ENCODE assay signal across 9 cellular contexts in the genomic region with DNA sequence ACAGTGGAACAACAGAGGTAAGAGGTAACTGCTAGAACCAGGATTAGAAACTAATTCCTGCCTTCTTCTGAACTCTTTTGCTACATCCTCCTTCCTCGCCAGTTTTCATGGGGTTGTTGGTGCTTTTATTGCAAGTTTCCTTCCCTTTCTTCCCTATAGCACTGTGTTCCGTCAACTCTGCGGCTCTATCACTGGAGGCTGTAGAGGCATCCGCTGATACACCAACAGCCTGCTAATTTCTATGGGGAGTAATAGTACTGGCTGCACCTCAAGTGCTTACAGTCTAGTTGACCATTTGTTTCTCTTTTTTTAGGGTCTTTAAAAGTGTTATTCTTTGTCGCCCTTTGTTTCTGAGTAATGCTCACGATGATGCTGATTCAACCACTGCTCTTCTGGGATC. TPM values are rescaled to one million over a fixed set of nuclear protein-coding genes. Genes with fewer than 3 reads are reported as not detected.
DNase-seq lines count a peak whose midpoint lies in the region; ATAC-seq and TF ChIP-seq lines count a peak whose summit lies in the region.
"Had no signal": no experiment of that assay in that cellular context is flagged by ENCODE, and none has a peak within 500 bp of the region (broad histone marks: within the 10 kb centered on the region; RNA-seq: fewer than 3 reads in every experiment).

No MANE protein-coding gene starts in this region.

- no peaks in the 10 kb centered on the region for H3K27me3 ChIP-seq in tibial nerve

- H3K36me3 ChIP-seq in tibial nerve, result peaks cover 0 to 23% (median 0%) of the 10 kb centered on the region in 3 donors

- WGBS in tibial nerve, 2 donors, result 2% methylated on average over 6 of the region's 6 CpGs

- H3K27me3 Mint-ChIP-seq in activated T-helper 1 cell treated with anti-CD3 and anti-CD28 coated beads, Interleukin-12 subunit alpha, Interleukin-12 subunit beta, Interleukin-2, Interleukin-4 antibody, amounts not matched to agents 30 ng/mL and 10 ng/mL and 1 ng/mL, durations not matched to agents 14 hours and 24 hours and 36 hours (ENCODE audit: insufficient read depth), result no peaks in the 10 kb centered on the region

- H3K9me3 ChIP-seq in tibial nerve, result no peaks in the 10 kb centered on the region

- intact Hi-C loops in activated T-helper 1 cell treated with anti-CD3 and anti-CD28 coated beads, Interleukin-12 subunit alpha, Interleukin-12 subunit beta, Interleukin-2, Interleukin-4 antibody, amounts not matched to agents 30 ng/mL and 10 ng/mL and 1 ng/mL, durations not matched to agents 14 hours and 24 hours and 36 hours (cut with micrococcal nuclease), result loop anchor here (1.0 to 10.0 kb wide), 6 partner anchors 37 to 1265 kb away; partner anchors contain the start of genes CFAP298, GART and SON

- no peak for TF ChIP-seq EP300 in tibial nerve (IDR thresholded peaks at IDR 0.05)

- H3K4me1 ChIP-seq in tibial nerve, result peaks cover 0 to 29% (median 12%) of the 10 kb centered on the region in 4 donors

- no peak for ATAC-seq in HG03095 (IDR thresholded peaks at IDR 0.05; ENCODE audit: unreplicated experiment)

- TF ChIP-seq POLR2A in tibial nerve (IDR thresholded peaks at IDR 0.05), result no peak

- H3K4me1 Mint-ChIP-seq in activated T-helper 1 cell treated with anti-CD3 and anti-CD28 coated beads, Interleukin-12 subunit alpha, Interleukin-12 subunit beta, Interleukin-2, Interleukin-4 antibody, amounts not matched to agents 30 ng/mL and 10 ng/mL and 1 ng/mL, durations not matched to agents 14 hours and 24 hours and 36 hours (ENCODE audit: low read depth), result peaks cover 21% of the 10 kb centered on the region

- peak overlapping the region; percentile 100 for H3K4me3 Mint-ChIP-seq in activated T-helper 1 cell treated with anti-CD3 and anti-CD28 coated beads, Interleukin-12 subunit alpha, Interleukin-12 subunit beta, Interleukin-2, Interleukin-4 antibody, amounts not matched to agents 30 ng/mL and 10 ng/mL and 1 ng/mL, durations not matched to agents 14 hours and 24 hours and 36 hours

- H3K27ac ChIP-seq in tibial nerve, result peak overlapping the region in 2 of 4 donors; percentile 67 to 88

- no peaks in the 10 kb centered on the region for H3K9me3 Mint-ChIP-seq in activated T-helper 1 cell treated with anti-CD3 and anti-CD28 coated beads, Interleukin-12 subunit alpha, Interleukin-12 subunit beta, Interleukin-2, Interleukin-4 antibody, amounts not matched to agents 30 ng/mL and 10 ng/mL and 1 ng/mL, durations not matched to agents 14 hours and 24 hours and 36 hours

- TF ChIP-seq CTCF in tibial nerve (IDR thresholded peaks at IDR 0.05), result no peak

- H3K36me3 Mint-ChIP-seq in activated T-helper 1 cell treated with anti-CD3 and anti-CD28 coated beads, Interleukin-12 subunit alpha, Interleukin-12 subunit beta, Interleukin-2, Interleukin-4 antibody, amounts not matched to agents 30 ng/mL and 10 ng/mL and 1 ng/mL, durations not matched to agents 14 hours and 24 hours and 36 hours (ENCODE audit: low read depth), result peaks cover 1% of the 10 kb centered on the region

- DNase-seq in HT-29 (ENCODE audit: low spot score) (peak; percentile 5), kidney tubule cell (ENCODE audit: low spot score) (peak; percentile 13), tibial nerve (ENCODE audit: low spot score in 2 of 2) (no peak), GM03348 (ENCODE audit: low spot score) (no peak), NCI-H2081 treated with DMSO at 0.1 percent for 48 hours (lab: John Stamatoyannopoulos, UW) (no peak)
- no peak for DNase-seq in activated T-helper 1 cell treated with anti-CD3 and anti-CD28 coated beads, Interleukin-12 subunit alpha, Interleukin-12 subunit beta, Interleukin-2, Interleukin-4 antibody, amounts not matched to agents 30 ng/mL and 10 ng/mL and 1 ng/mL, durations not matched to agents 14 hours and 24 hours and 36 hours (ENCODE audit: low spot score)

- H3K4me3 ChIP-seq in GM08714 (ENCODE audit: low read length) (peak overlapping the region; percentile 80), tibial nerve (peak overlapping the region; percentile 60 to 99 (median 78))

- peak overlapping the region; percentile 76 for H3K27ac Mint-ChIP-seq in activated T-helper 1 cell treated with anti-CD3 and anti-CD28 coated beads, Interleukin-12 subunit alpha, Interleukin-12 subunit beta, Interleukin-2, Interleukin-4 antibody, amounts not matched to agents 30 ng/mL and 10 ng/mL and 1 ng/mL, durations not matched to agents 14 hours and 24 hours and 36 hours

RNA-seq across cellular contexts. Expression of gene MIS18A, which starts 0.8 kb away (rescaled TPM):
- total RNA-seq in HT-29 (2014; rRNA removed; shearing (Covaris generic)), result 9.0 and 9.4 TPM in 2 replicates
- total RNA-seq in activated T-helper 1 cell treated with anti-CD3 and anti-CD28 coated beads, Interleukin-12 subunit alpha, Interleukin-12 subunit beta, Interleukin-2, Interleukin-4 antibody, amounts not matched to agents 30 ng/mL and 10 ng/mL and 1 ng/mL, durations not matched to agents 14 hours and 24 hours and 36 hours, result 26.8 and 27.5 TPM in 2 replicates
- total RNA-seq in tibial nerve, result 1 to 10 TPM; 4.0 to 9.3 (median 7.1) TPM

RNA-seq across cellular contexts. Expression of gene MRAP, which starts 20.6 kb away (rescaled TPM):
- not detected in 2 replicates for total RNA-seq in HT-29 (2014; rRNA removed; shearing (Covaris generic))
- total RNA-seq in activated T-helper 1 cell treated with anti-CD3 and anti-CD28 coated beads, Interleukin-12 subunit alpha, Interleukin-12 subunit beta, Interleukin-2, Interleukin-4 antibody, amounts not matched to agents 30 ng/mL and 10 ng/mL and 1 ng/mL, durations not matched to agents 14 hours and 24 hours and 36 hours, result not detected in 2 replicates
- 10 to 100 TPM in 1 of 4 donors, 1 to 10 TPM in 3; 1.6 to 14.4 (median 4.8) TPM for total RNA-seq in tibial nerve
- total RNA-seq: activated CD8-positive, alpha-beta memory T cell treated with anti-CD3 and anti-CD28 coated beads for 36 hours had no signal

Comparison
In these comparisons a context has a peak if more than half of its experiments do, and no peak if none do; other contexts are left out.
1. DNase-seq: peak in HT-29 (single experiment) and kidney tubule cell (single experiment); none in activated T-helper 1 cell treated with anti-CD3 and anti-CD28 coated beads, Interleukin-12 subunit alpha, Interleukin-12 subunit beta, Interleukin-2, Interleukin-4 antibody, amounts not matched to agents 30 ng/mL and 10 ng/mL and 1 ng/mL, durations not matched to agents 14 hours and 24 hours and 36 hours (single experiment), tibial nerve (0 of 2), GM03348 (single experiment) and NCI-H2081 treated with DMSO at 0.1 percent for 48 hours (single experiment).